In genomic region chr2:32835148-32835547, GRCh38 we compare ENCODE assay signal across 19 cellular contexts.
DNase-seq lines count a peak whose midpoint lies in the region; ATAC-seq and TF ChIP-seq lines count a peak whose summit lies in the region.
"Had no signal": no experiment of that assay in that cellular context is flagged by ENCODE, and none has a peak within 500 bp of the region (broad histone marks: within the 10 kb centered on the region; RNA-seq: fewer than 3 reads in every experiment).

No MANE protein-coding gene starts in this region.

- H3K27me3 ChIP-seq in DND-41 (ENCODE audit: insufficient read depth, low read length, poor library complexity) (no peaks in the 10 kb centered on the region), uterus (no peaks in the 10 kb centered on the region)

- H3K36me3 ChIP-seq in DND-41 (ENCODE audit: insufficient read depth, low read length) (no peaks in the 10 kb centered on the region), uterus (no peaks in the 10 kb centered on the region)

- peak; percentile 55; the same call in 1 of the 3 replicates for ATAC-seq in DND-41 (ENCODE audit: insufficient read depth, low read depth)
- peak; percentile 49 for ATAC-seq in GM19035 (IDR thresholded peaks at IDR 0.05; ENCODE audit: unreplicated experiment)
- ATAC-seq in HG03196 (IDR thresholded peaks at IDR 0.05; ENCODE audit: unreplicated experiment), result peak; percentile 55
- no peak for ATAC-seq in activated B cell treated with CpG ODN at 0.5 μM for 24 hours (ENCODE audit: low read depth)
- no peak for ATAC-seq in GM21529 (IDR thresholded peaks at IDR 0.05; ENCODE audit: unreplicated experiment)
- ATAC-seq: activated CD8-positive, alpha-beta T cell treated with anti-CD3 and anti-CD28 coated beads for 36 hours; GM23338 had no signal

- CTCF ChIA-PET in activated B cell treated with CpG ODN at 0.5 μM for 24 hours (lab: Charles Lee), result no interaction called here

- no peaks in the 10 kb centered on the region for H3K9me3 ChIP-seq in DND-41 (ENCODE audit: insufficient read depth, low read length, severe bottlenecking)
- no peaks in the 10 kb centered on the region for H3K9me3 ChIP-seq in uterus
- H3K9me3 ChIP-seq: SK-N-SH had no signal

- H4K20me1 ChIP-seq in DND-41 (ENCODE audit: insufficient read depth, low read length), result no peaks in the 10 kb centered on the region

- no peaks in the 10 kb centered on the region for H3K9me3 Mint-ChIP-seq in activated B cell treated with CpG ODN at 0.5 μM for 24 hours
- H3K9me3 Mint-ChIP-seq: GM23338 had no signal

- no peaks in the 10 kb centered on the region for H3K79me2 ChIP-seq in DND-41 (ENCODE audit: insufficient read depth, low read length)

- H3K27ac Mint-ChIP-seq in activated B cell treated with CpG ODN at 0.5 μM for 24 hours, result no peak overlapping the region
- H3K27ac Mint-ChIP-seq: activated CD8-positive, alpha-beta T cell treated with anti-CD3 and anti-CD28 coated beads for 36 hours; GM23338 had no signal

- no peaks in the 10 kb centered on the region for H3K27me3 Mint-ChIP-seq in activated B cell treated with CpG ODN at 0.5 μM for 24 hours
- H3K27me3 Mint-ChIP-seq: activated CD8-positive, alpha-beta T cell treated with anti-CD3 and anti-CD28 coated beads for 36 hours had no signal

- TF ChIP-seq POLR2A in uterus (IDR thresholded peaks at IDR 0.05), result no peak

- H3K36me3 Mint-ChIP-seq in activated B cell treated with CpG ODN at 0.5 μM for 24 hours (ENCODE audit: low read depth), result no peaks in the 10 kb centered on the region

- peaks cover 26% of the 10 kb centered on the region for H3K4me1 Mint-ChIP-seq in activated B cell treated with CpG ODN at 0.5 μM for 24 hours

- no peak overlapping the region for H2AFZ ChIP-seq in DND-41 (ENCODE audit: low read depth, low read length)

- no peak overlapping the region for H3K4me2 ChIP-seq in DND-41 (ENCODE audit: insufficient read depth, low read length)
- H3K4me2 ChIP-seq: GM23338, SK-N-SH had no signal

- DNase-seq in DND-41 (no peak), activated B cell treated with CpG ODN at 0.5 μM for 24 hours (no peak), uterus (no peak), HCEC 1CT (no peak), posterior cingulate gyrus (no peak)
- DNase-seq: activated CD8-positive, alpha-beta T cell treated with anti-CD3 and anti-CD28 coated beads for 36 hours; central memory CD4-positive, alpha-beta T cell; effector CD8-positive, alpha-beta T cell; islet precursor cell; mesenchymal stem cell; NCI-H2029 treated with DMSO at 0.1 percent for 48 hours; NCI-H526; retina; SK-N-SH had no signal

- intact Hi-C loops in activated B cell treated with CpG ODN at 0.5 μM for 24 hours (cut with micrococcal nuclease), result no loop called here
- intact Hi-C loops in uterus (cut with DNase I; ENCODE audit: low total_unique reads), result no loop called here
- intact Hi-C loops in posterior cingulate gyrus (cut with DNase I), result no loop called here

- TF ChIP-seq CTCF in DND-41 (IDR thresholded peaks at IDR 0.05; ENCODE audit: borderline replicate concordance, extremely low read depth, low read length, poor library complexity, severe bottlenecking) (no peak), activated B cell treated with CpG ODN at 0.5 μM for 24 hours (IDR thresholded peaks at IDR 0.05) (no peak), uterus (IDR thresholded peaks at IDR 0.05) (no peak)

- POLR2A ChIA-PET in activated B cell treated with CpG ODN at 0.5 μM for 24 hours (lab: Charles Lee), result no interaction called here

- no peaks in the 10 kb centered on the region for H3K4me1 ChIP-seq in DND-41 (ENCODE audit: insufficient read depth, low read length)
- no peaks in the 10 kb centered on the region for H3K4me1 ChIP-seq in uterus

- H3K4me3 Mint-ChIP-seq in activated B cell treated with CpG ODN at 0.5 μM for 24 hours, result peak overlapping the region; percentile 36
- H3K4me3 Mint-ChIP-seq: activated CD8-positive, alpha-beta T cell treated with anti-CD3 and anti-CD28 coated beads for 36 hours; GM23338; neural crest cell had no signal

- H3K4me3 ChIP-seq in DND-41 (ENCODE audit: low read depth in 1 of 2, low read length in 2 of 2) (no peak overlapping the region), uterus (no peak overlapping the region)
- H3K4me3 ChIP-seq: GM23338 had no signal

- H3K27ac ChIP-seq in DND-41 (ENCODE audit: low read length) (no peak overlapping the region), uterus (no peak overlapping the region)

- no peak overlapping the region for H3K9ac ChIP-seq in DND-41 (ENCODE audit: low read depth, low read length)
- H3K9ac ChIP-seq: SK-N-SH had no signal

Comparison
In these comparisons a context has a peak if more than half of its experiments do, and no peak if none do; other contexts are left out.
1. ATAC-seq: peak in DND-41 (single experiment), GM19035 (single experiment) and HG03196 (single experiment); none in activated B cell treated with CpG ODN at 0.5 μM for 24 hours (single experiment) and GM21529 (single experiment).